Comparison of ENCODE assay signal across 31 cellular contexts in the genomic region with DNA sequence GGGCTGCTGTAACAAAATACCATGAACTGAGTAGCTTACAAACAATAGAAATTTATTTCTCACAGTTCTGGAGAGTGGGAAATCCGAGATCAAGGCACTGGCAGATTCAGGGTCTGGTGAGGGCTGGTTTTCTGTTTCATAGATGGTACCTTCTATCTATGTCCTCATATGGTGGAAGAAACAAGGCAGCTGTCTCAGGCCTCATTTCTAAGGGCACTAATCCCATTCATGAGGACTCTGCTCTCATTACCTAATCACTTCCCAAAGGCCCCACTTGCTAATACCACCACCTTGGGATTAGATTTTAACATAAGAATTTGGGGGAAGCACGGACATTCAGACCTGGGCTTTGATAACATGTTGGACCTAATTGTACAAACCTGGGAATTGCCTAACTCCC. TPM values are rescaled to one million over a fixed set of nuclear protein-coding genes. Genes with fewer than 3 reads are reported as not detected.
"Had no signal": no experiment of that assay in that cellular context is flagged by ENCODE, and none has a peak within 500 bp of the region (broad histone marks: within the 10 kb centered on the region; RNA-seq: fewer than 3 reads in every experiment).

No MANE protein-coding gene starts in this region.

- H3K27me3 ChIP-seq: left lung, pancreas, stomach, testis, thyroid gland, transverse colon, upper lobe of left lung, vagina had no signal

- DNase-seq: immature natural killer cell; kidney; left colon; left lung; lower lobe of right lung; mammary epithelial cell; midbrain; mucosa of descending colon; naive thymus-derived CD4-positive, alpha-beta T cell; nucleus accumbens; pancreas; posterior cingulate gyrus; retina; right cardiac atrium; stimulated activated CD4-positive, alpha-beta T cell treated with anti-CD3 and anti-CD28 coated beads, Interleukin-12 subunit alpha, Interleukin-12 subunit beta, amount 100 ng/mL, for 4 hours; stimulated activated CD4-positive, alpha-beta T cell treated with anti-CD3 and anti-CD28 coated beads, Interleukin-15, amount 100 ng/mL, for 24 hours; stimulated activated CD4-positive, alpha-beta T cell treated with anti-CD3 and anti-CD28 coated beads, Interleukin-2, amount 100 ng/mL, for 24 hours; stimulated activated CD4-positive, alpha-beta T cell treated with anti-CD3 and anti-CD28 coated beads, Interleukin-4, amount 100 ng/mL, for 1 hour; stimulated activated naive B cell treated with anti-CD40 and anti-IgM and Interleukin-4, amounts not matched to agents 10 μg/mL and 1 μg/mL and 100 μg/mL, for 72 hours; stimulated activated naive CD8-positive, alpha-beta T cell treated with anti-CD3 and anti-CD28 coated beads, Interleukin-15, Interleukin-2, amounts not matched to agents 100 U/mL and 50 U/mL, for 24 hours; stomach; testis; thyroid gland; transverse colon; upper lobe of left lung had no signal

- H3K27ac Mint-ChIP-seq: immature natural killer cell; natural killer cell treated with Interleukin-12 subunit alpha and Interleukin-12 subunit beta and Interleukin-15 and Interleukin-18, amount 100 ng/mL, for 72 hours; stimulated activated naive B cell treated with anti-CD40 and anti-IgM and Interleukin-4, amounts not matched to agents 10 μg/mL and 1 μg/mL and 100 μg/mL, for 72 hours had no signal

- H3K9me3 ChIP-seq: left lung, lower lobe of right lung, mucosa of descending colon, pancreas, prostate gland, stomach, testis, thyroid gland, transverse colon, upper lobe of left lung, vagina had no signal

- H3K36me3 ChIP-seq: left lung, lower lobe of right lung, pancreas, prostate gland, thyroid gland, transverse colon, upper lobe of left lung, vagina had no signal

- H3K4me3 Mint-ChIP-seq: immature natural killer cell; naive thymus-derived CD4-positive, alpha-beta T cell; natural killer cell treated with Interleukin-12 subunit alpha and Interleukin-12 subunit beta and Interleukin-15 and Interleukin-18, amount 100 ng/mL, for 72 hours; stimulated activated naive B cell treated with anti-CD40 and anti-IgM and Interleukin-4, amounts not matched to agents 10 μg/mL and 1 μg/mL and 100 μg/mL, for 72 hours had no signal

- H3K27ac ChIP-seq: left lung, lower lobe of right lung, pancreas, prostate gland, skin epidermis, stomach, testis, thyroid gland, transverse colon, upper lobe of left lung, vagina had no signal

- H3K27me3 Mint-ChIP-seq: natural killer cell treated with Interleukin-12 subunit alpha and Interleukin-12 subunit beta and Interleukin-15 and Interleukin-18, amount 100 ng/mL, for 72 hours; stimulated activated naive B cell treated with anti-CD40 and anti-IgM and Interleukin-4, amounts not matched to agents 10 μg/mL and 1 μg/mL and 100 μg/mL, for 72 hours had no signal

- H3K4me1 ChIP-seq: prostate gland, vagina had no signal

- H3K9me3 Mint-ChIP-seq: immature natural killer cell; naive thymus-derived CD4-positive, alpha-beta T cell; natural killer cell treated with Interleukin-12 subunit alpha and Interleukin-12 subunit beta and Interleukin-15 and Interleukin-18, amount 100 ng/mL, for 72 hours; stimulated activated naive B cell treated with anti-CD40 and anti-IgM and Interleukin-4, amounts not matched to agents 10 μg/mL and 1 μg/mL and 100 μg/mL, for 72 hours had no signal

- ATAC-seq: left colon; left lung; lower lobe of right lung; mucosa of descending colon; naive thymus-derived CD4-positive, alpha-beta T cell; natural killer cell treated with Interleukin-12 subunit alpha and Interleukin-12 subunit beta and Interleukin-15 and Interleukin-18, amount 100 ng/mL, for 72 hours; pancreas; right cardiac atrium; sciatic nerve; stimulated activated naive B cell treated with anti-CD40 and anti-IgM and Interleukin-4, amounts not matched to agents 10 μg/mL and 1 μg/mL and 100 μg/mL, for 72 hours; stimulated activated naive CD8-positive, alpha-beta T cell treated with anti-CD3 and anti-CD28 coated beads, Interleukin-15, Interleukin-2, amounts not matched to agents 100 U/mL and 50 U/mL, for 24 hours had no signal

- H3K36me3 Mint-ChIP-seq: natural killer cell treated with Interleukin-12 subunit alpha and Interleukin-12 subunit beta and Interleukin-15 and Interleukin-18, amount 100 ng/mL, for 72 hours had no signal

- H3K4me1 Mint-ChIP-seq: stimulated activated naive B cell treated with anti-CD40 and anti-IgM and Interleukin-4, amounts not matched to agents 10 μg/mL and 1 μg/mL and 100 μg/mL, for 72 hours had no signal

- H3K4me3 ChIP-seq: left lung, lower lobe of right lung, mucosa of descending colon, pancreas, prostate gland, skin epidermis, stomach, testis, thyroid gland, transverse colon, upper lobe of left lung, vagina had no signal

RNA-seq across cellular contexts. Expression of a gene that starts 22.7 kb away (rescaled TPM):
- total RNA-seq: lower lobe of right lung, mammary epithelial cell, thyroid gland, vagina had no signal

RNA-seq across cellular contexts. Expression of a gene that starts 40.2 kb away (rescaled TPM):
- total RNA-seq: urinary bladder had no signal
